In genomic region chr4:126627255-126627654, GRCh38 we compare ENCODE assay signal across 9 cellular contexts.
DNase-seq lines count a peak whose midpoint lies in the region; ATAC-seq and TF ChIP-seq lines count a peak whose summit lies in the region.
"Had no signal": no experiment of that assay in that cellular context is flagged by ENCODE, and none has a peak within 500 bp of the region (broad histone marks: within the 10 kb centered on the region; RNA-seq: fewer than 3 reads in every experiment).

No MANE protein-coding gene starts in this region.

- no peak overlapping the region for H3K4me2 ChIP-seq in SK-N-SH

- intact Hi-C loops in uterus (cut with DNase I; ENCODE audit: low total_unique reads), result no loop called here

- CTCF ChIA-PET in BJ (lab: Yijun Ruan, JAX), result interaction anchor here (0.7 to 1.7 kb wide), 3 partner anchors 9 to 774 kb away, joined by 3 to 6 read pairs (median 3); no protein-coding TSS in a partner anchor
- CTCF ChIA-PET in HEK293T (lab: Yijun Ruan, JAX), result no interaction called here
- CTCF ChIA-PET in SK-N-SH (lab: Yijun Ruan, JAX), result interaction anchor here (1.9 kb wide), 1 partner anchor 12 kb away, joined by 5 read pairs; no protein-coding TSS in a partner anchor

- H3K27me3 ChIP-seq in BJ (ENCODE audit: control insufficient read depth, insufficient read depth, low read length), result no peaks in the 10 kb centered on the region
- H3K27me3 ChIP-seq in SK-N-SH (ENCODE audit: insufficient read depth), result no peaks in the 10 kb centered on the region
- no peaks in the 10 kb centered on the region for H3K27me3 ChIP-seq in uterus

- ATAC-seq in GM19455 (IDR thresholded peaks at IDR 0.05; ENCODE audit: unreplicated experiment), result no peak
- ATAC-seq: activated CD8-positive, alpha-beta memory T cell treated with anti-CD3 and anti-CD28 coated beads, Interleukin-2, amount 10 ng/mL, durations not matched to agents 7 days and 5 days had no signal

- DNase-seq in BJ (ENCODE audit: low read depth) (no peak), HEK293T (ENCODE audit: extremely low spot score) (peak; percentile 41), SK-N-SH (peak; percentile 6), glomerular endothelial cell (ENCODE audit: extremely low read depth, low read depth, low spot score) (peak; percentile 5), uterus (no peak), SHP77 treated with DMSO at 0.1 percent for 48 hours (lab: John Stamatoyannopoulos, UW) (no peak), mesothelial cell of epicardium (ENCODE audit: low spot score in 2 of 2, unreplicated experiment in 2 of 2) (no peak)
- DNase-seq: activated CD8-positive, alpha-beta memory T cell treated with anti-CD3 and anti-CD28 coated beads, Interleukin-2, amount 10 ng/mL, durations not matched to agents 7 days and 5 days had no signal

- H3K4me1 ChIP-seq in SK-N-SH (ENCODE audit: control insufficient read depth in 1 of 2, insufficient read depth in 2 of 2, low read depth in 1 of 2, low read length in 1 of 2) (no peaks in the 10 kb centered on the region), uterus (no peaks in the 10 kb centered on the region)

- H3K79me2 ChIP-seq in SK-N-SH (ENCODE audit: insufficient read depth), result no peaks in the 10 kb centered on the region

- no peak overlapping the region for H2AFZ ChIP-seq in SK-N-SH (ENCODE audit: low read depth)

- no peaks in the 10 kb centered on the region for H3K36me3 Mint-ChIP-seq in mesothelial cell of epicardium
- H3K36me3 Mint-ChIP-seq: activated CD8-positive, alpha-beta memory T cell treated with anti-CD3 and anti-CD28 coated beads, Interleukin-2, amount 10 ng/mL, durations not matched to agents 7 days and 5 days had no signal

- no peaks in the 10 kb centered on the region for H3F3A ChIP-seq in SK-N-SH (replicated peaks; ENCODE audit: insufficient read depth)

- H3K36me3 ChIP-seq in BJ (ENCODE audit: control insufficient read depth, insufficient read depth, low read length) (no peaks in the 10 kb centered on the region), SK-N-SH (replicated peaks in 1 of 2; ENCODE audit: control insufficient read depth in 1 of 2, insufficient read depth in 2 of 2, low read length in 1 of 2) (no peaks in the 10 kb centered on the region), uterus (no peaks in the 10 kb centered on the region)

- H3K27me3 Mint-ChIP-seq in mesothelial cell of epicardium (ENCODE audit: low read depth), result peaks cover 4% of the 10 kb centered on the region
- H3K27me3 Mint-ChIP-seq: activated CD8-positive, alpha-beta memory T cell treated with anti-CD3 and anti-CD28 coated beads, Interleukin-2, amount 10 ng/mL, durations not matched to agents 7 days and 5 days had no signal

- peak; percentile 50 for TF ChIP-seq RAD21 in SK-N-SH (IDR thresholded peaks at IDR 0.05; ENCODE audit: low read length)

- peaks cover 4% of the 10 kb centered on the region for H3K9me3 Mint-ChIP-seq in mesothelial cell of epicardium

- H3K9me3 ChIP-seq in SK-N-SH (no peaks in the 10 kb centered on the region), uterus (no peaks in the 10 kb centered on the region)

- no peak for TF ChIP-seq POLR2A in uterus (IDR thresholded peaks at IDR 0.05)

- no peak overlapping the region for H3K4me3 Mint-ChIP-seq in mesothelial cell of epicardium
- H3K4me3 Mint-ChIP-seq: activated CD8-positive, alpha-beta memory T cell treated with anti-CD3 and anti-CD28 coated beads, Interleukin-2, amount 10 ng/mL, durations not matched to agents 7 days and 5 days had no signal

- no peak overlapping the region for H3K27ac Mint-ChIP-seq in mesothelial cell of epicardium
- H3K27ac Mint-ChIP-seq: activated CD8-positive, alpha-beta memory T cell treated with anti-CD3 and anti-CD28 coated beads, Interleukin-2, amount 10 ng/mL, durations not matched to agents 7 days and 5 days had no signal

- peaks cover 7% of the 10 kb centered on the region for H3K4me1 Mint-ChIP-seq in mesothelial cell of epicardium
- H3K4me1 Mint-ChIP-seq: activated CD8-positive, alpha-beta memory T cell treated with anti-CD3 and anti-CD28 coated beads, Interleukin-2, amount 10 ng/mL, durations not matched to agents 7 days and 5 days had no signal

- TF ChIP-seq EP300 in SK-N-SH (IDR thresholded peaks at IDR 0.05; ENCODE audit: borderline replicate concordance in 1 of 2, low read depth in 1 of 2, low read length in 1 of 2), result no peak

- H3K27ac ChIP-seq in SK-N-SH (ENCODE audit: low read depth in 2 of 2, low read length in 1 of 2) (no peak overlapping the region), uterus (no peak overlapping the region)

- no peak overlapping the region for H3K4me3 ChIP-seq in BJ (ENCODE audit: low read depth, low read length)
- peak overlapping the region in 1 of 2 experiments; percentile 41; a peak in 1 of 4 replicates for H3K4me3 ChIP-seq in SK-N-SH (ENCODE audit: low read depth in 2 of 2, low read length in 1 of 2)
- H3K4me3 ChIP-seq in uterus, result no peak overlapping the region

- H4K20me1 ChIP-seq in SK-N-SH (ENCODE audit: insufficient read depth), result no peaks in the 10 kb centered on the region

- no peak overlapping the region for H3K9ac ChIP-seq in SK-N-SH

- POLR2A ChIA-PET in BJ (lab: Charles Lee) (no interaction called here), HEK293T (lab: Yijun Ruan, JAX) (no interaction called here), SK-N-SH (lab: Yijun Ruan, JAX) (no interaction called here)

- TF ChIP-seq CTCF in BJ (IDR thresholded peaks at IDR 0.05; ENCODE audit: insufficient read depth, low read depth, low read length) (peak; percentile 63), SK-N-SH (IDR thresholded peaks at IDR 0.05) (peak; percentile 58), uterus (IDR thresholded peaks at IDR 0.05) (no peak), mesothelial cell of epicardium (IDR thresholded peaks at IDR 0.05; ENCODE audit: unreplicated experiment) (no peak)

- no peaks in the 10 kb centered on the region for H3K9me2 ChIP-seq in SK-N-SH

TF ChIP-seq in HEK293T, 16 proteins besides CTCF, POLR2A, EP300 and RAD21:
- no peak for TF ChIP-seq BHLHE40 (IDR thresholded peaks at IDR 0.05; ENCODE audit: borderline replicate concordance)
- no peak for TF ChIP-seq SP1 (IDR thresholded peaks at IDR 0.05)
- no peak for TF ChIP-seq CTBP1 (IDR thresholded peaks at IDR 0.05; ENCODE audit: borderline replicate concordance)
- no peak for TF ChIP-seq ZNF384 (IDR thresholded peaks at IDR 0.05)
- TF ChIP-seq, protein P1, sequence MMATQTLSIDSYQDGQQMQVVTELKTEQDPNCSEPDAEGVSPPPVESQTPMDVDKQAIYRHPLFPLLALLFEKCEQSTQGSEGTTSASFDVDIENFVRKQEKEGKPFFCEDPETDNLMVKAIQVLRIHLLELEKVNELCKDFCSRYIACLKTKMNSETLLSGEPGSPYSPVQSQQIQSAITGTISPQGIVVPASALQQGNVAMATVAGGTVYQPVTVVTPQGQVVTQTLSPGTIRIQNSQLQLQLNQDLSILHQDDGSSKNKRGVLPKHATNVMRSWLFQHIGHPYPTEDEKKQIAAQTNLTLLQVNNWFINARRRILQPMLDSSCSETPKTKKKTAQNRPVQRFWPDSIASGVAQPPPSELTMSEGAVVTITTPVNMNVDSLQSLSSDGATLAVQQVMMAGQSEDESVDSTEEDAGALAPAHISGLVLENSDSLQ (IDR thresholded peaks at IDR 0.05), result no peak
- no peak for TF ChIP-seq ELF4 (IDR thresholded peaks at IDR 0.05)
- TF ChIP-seq TARDBP (IDR thresholded peaks at IDR 0.05), result no peak
- no peak for TF ChIP-seq NFRKB (IDR thresholded peaks at IDR 0.05)
- TF ChIP-seq FOXM1 (IDR thresholded peaks at IDR 0.05; ENCODE audit: borderline replicate concordance), result no peak
- no peak for TF ChIP-seq HDGF (IDR thresholded peaks at IDR 0.05; ENCODE audit: borderline replicate concordance)
- no peak for TF ChIP-seq LEF1 (IDR thresholded peaks at IDR 0.05; ENCODE audit: borderline replicate concordance)
- no peak for TF ChIP-seq L3MBTL2 (conservative IDR thresholded peaks at IDR 0.05)
- TF ChIP-seq ARNT (IDR thresholded peaks at IDR 0.05), result no peak
- no peak for TF ChIP-seq SUZ12 (IDR thresholded peaks at IDR 0.05)
- TF ChIP-seq FOXA1 (IDR thresholded peaks at IDR 0.05), result no peak
- no peak for TF ChIP-seq FOXK2 (IDR thresholded peaks at IDR 0.05)

TF ChIP-seq in SK-N-SH, 30 proteins besides CTCF, POLR2A, EP300 and RAD21:
- TF ChIP-seq FOXJ3 (CRISPR knock-in tag; IDR thresholded peaks at IDR 0.05), result no peak
- TF ChIP-seq JUND (IDR thresholded peaks at IDR 0.05), result no peak
- peak; percentile 33 for TF ChIP-seq SMC3 (IDR thresholded peaks at IDR 0.05; ENCODE audit: low read depth, low read length)
- no peak for TF ChIP-seq CHD2 (IDR thresholded peaks at IDR 0.05; ENCODE audit: low read length, partially characterized antibody)
- no peak for TF ChIP-seq TEAD4 (IDR thresholded peaks at IDR 0.05; ENCODE audit: borderline replicate concordance, insufficient read depth)

Comparison
In these comparisons a context has a peak if more than half of its experiments do, and no peak if none do; other contexts are left out.
1. DNase-seq: peak in HEK293T (single experiment), SK-N-SH (single experiment) and glomerular endothelial cell (single experiment); none in BJ (single experiment), uterus (0 of 2), SHP77 treated with DMSO at 0.1 percent for 48 hours (single experiment) and mesothelial cell of epicardium (0 of 2).
2. CTCF ChIP-seq: peak in BJ (single experiment) and SK-N-SH (single experiment); none in uterus (0 of 4) and mesothelial cell of epicardium (single experiment).